In the genomic region with DNA sequence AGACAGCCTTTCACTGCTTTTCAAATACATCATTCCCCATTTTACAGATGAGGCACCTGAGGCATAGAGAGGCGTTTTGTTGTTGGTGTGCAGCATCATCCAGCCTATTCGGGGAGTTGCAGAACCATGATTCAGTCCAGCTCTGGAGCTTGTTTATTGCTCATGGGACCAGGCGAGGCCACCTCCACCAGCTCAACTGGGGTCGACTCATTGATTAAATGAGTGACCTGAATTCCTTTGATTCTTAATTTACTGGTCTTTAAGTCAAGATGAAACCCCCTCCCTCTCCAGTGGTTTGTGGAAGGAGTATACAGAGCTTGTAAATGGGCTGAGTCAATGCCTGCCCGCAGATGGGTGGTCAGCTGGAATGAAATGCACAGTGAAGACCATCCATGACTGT, we compare ENCODE assay signal across 1 cellular context.
TF ChIP-seq lines count a peak whose summit lies in the region.

No MANE protein-coding gene starts in this region.

TF ChIP-seq in K562, 482 proteins besides CTCF, POLR2A, EP300 and RAD21:
- TF ChIP-seq ZNF76 (CRISPR knock-in tag; IDR thresholded peaks at IDR 0.05; ENCODE audit: borderline replicate concordance) (no peak), RBM25 (IDR thresholded peaks at IDR 0.05; ENCODE audit: low read depth, low read length, severe bottlenecking) (peak; percentile 13)
